12 cellular contexts compared by ENCODE assay signal in the genomic region with DNA sequence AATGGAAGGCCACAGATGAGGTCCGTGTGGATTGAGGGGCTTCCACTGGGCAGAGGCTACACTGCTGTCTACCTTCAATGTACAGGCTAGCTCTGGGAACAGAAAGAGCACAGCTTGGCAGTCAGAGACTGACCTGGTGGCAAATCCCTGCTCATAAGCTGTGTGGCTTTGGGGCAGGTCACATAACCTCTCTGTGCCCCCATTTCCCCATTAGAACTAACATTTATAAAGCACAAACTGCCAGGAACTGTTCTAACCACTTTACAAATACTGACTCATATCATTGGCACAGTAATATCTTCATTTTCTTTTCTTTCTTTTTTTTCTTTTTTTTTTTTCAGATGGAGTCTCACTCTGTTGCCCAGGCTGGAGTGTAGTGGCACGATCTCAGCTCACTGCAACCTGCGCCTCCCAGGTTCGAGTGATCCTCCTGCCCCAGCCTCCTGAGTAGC. TPM values are rescaled to one million over a fixed set of nuclear protein-coding genes. Genes with fewer than 3 reads are reported as not detected.
DNase-seq lines count a peak whose midpoint lies in the region; ATAC-seq and TF ChIP-seq lines count a peak whose summit lies in the region.
"Had no signal": no experiment of that assay in that cellular context is flagged by ENCODE, and none has a peak within 500 bp of the region (broad histone marks: within the 10 kb centered on the region; RNA-seq: fewer than 3 reads in every experiment).

No MANE protein-coding gene starts in this region.

- H3K4me3 Mint-ChIP-seq in activated CD4-positive, alpha-beta T cell treated with anti-CD3 and anti-CD28 coated beads, Interleukin-2, amount 10 ng/mL, durations not matched to agents 24 days and 14 days = no peak overlapping the region

- peak overlapping the region; percentile 95 for H3K27ac ChIP-seq in RWPE1
- H3K27ac ChIP-seq: cardiac muscle cell, upper lobe of right lung had no signal

- POLR2A ChIA-PET in RWPE1 (lab: Yijun Ruan, JAX; ENCODE audit: low non-redundant PET) = interaction anchor here (0.5 to 1.7 kb wide), 2 partner anchors 19 to 53 kb away, joined by 3 to 5 read pairs; no protein-coding TSS in a partner anchor

- peak; percentile 56 for DNase-seq in activated CD4-positive, alpha-beta T cell treated with anti-CD3 and anti-CD28 coated beads, Interleukin-2, amount 10 ng/mL, durations not matched to agents 24 days and 14 days
- no peak for DNase-seq in activated CD4-positive, alpha-beta T cell treated with anti-CD3 and anti-CD28 coated beads, Interleukin-2, amount 50 U/mL, for 4 hours
- DNase-seq in RWPE1 (ENCODE audit: low spot score) (no peak), fibroblast of peridontal ligament (ENCODE audit: extremely low read depth) (peak; percentile 57)
- DNase-seq: activated CD8-positive, alpha-beta memory T cell treated with anti-CD3 and anti-CD28 coated beads, Interleukin-2, amount 50 U/mL, for 4 hours; DMS 273 treated with DMSO at 0.1 percent for 48 hours; occipital lobe; upper lobe of right lung had no signal

- ATAC-seq in esophagus mucosa (no peak), GM19455 (IDR thresholded peaks at IDR 0.05; ENCODE audit: unreplicated experiment) (no peak)
- ATAC-seq: upper lobe of right lung had no signal

- H3K36me3 Mint-ChIP-seq in activated CD4-positive, alpha-beta T cell treated with anti-CD3 and anti-CD28 coated beads, Interleukin-2, amount 10 ng/mL, durations not matched to agents 24 days and 14 days (ENCODE audit: low read depth) = peaks cover 41% of the 10 kb centered on the region

- intact Hi-C loops in activated CD4-positive, alpha-beta T cell treated with anti-CD3 and anti-CD28 coated beads, Interleukin-2, amount 10 ng/mL, durations not matched to agents 24 days and 14 days (cut with micrococcal nuclease) = no loop called here

- peaks cover 53% of the 10 kb centered on the region for H3K4me1 Mint-ChIP-seq in activated CD4-positive, alpha-beta T cell treated with anti-CD3 and anti-CD28 coated beads, Interleukin-2, amount 10 ng/mL, durations not matched to agents 24 days and 14 days

- H3K27me3 Mint-ChIP-seq in activated CD4-positive, alpha-beta T cell treated with anti-CD3 and anti-CD28 coated beads, Interleukin-2, amount 10 ng/mL, durations not matched to agents 24 days and 14 days = peaks cover under 1% of the 10 kb centered on the region

- peak overlapping the region; percentile 62 for H3K27ac Mint-ChIP-seq in activated CD4-positive, alpha-beta T cell treated with anti-CD3 and anti-CD28 coated beads, Interleukin-2, amount 10 ng/mL, durations not matched to agents 24 days and 14 days

- TF ChIP-seq CTCF in RWPE1 (conservative IDR thresholded peaks at IDR 0.05; ENCODE audit: low read depth) = no peak

- CTCF ChIA-PET in RWPE1 (lab: Yijun Ruan, JAX) = interaction anchor here (0.6 kb wide), 1 partner anchor 11 kb away, joined by 3 read pairs; no protein-coding TSS in a partner anchor

- no peaks in the 10 kb centered on the region for H3K9me3 Mint-ChIP-seq in activated CD4-positive, alpha-beta T cell treated with anti-CD3 and anti-CD28 coated beads, Interleukin-2, amount 10 ng/mL, durations not matched to agents 24 days and 14 days

RNA-seq across cellular contexts. Expression of a gene that starts 3.1 kb away (rescaled TPM):
- 32.1 and 32.9 TPM in 2 replicates for total RNA-seq in activated CD4-positive, alpha-beta T cell treated with anti-CD3 and anti-CD28 coated beads, Interleukin-2, amount 10 ng/mL, durations not matched to agents 24 days and 14 days
- total RNA-seq in esophagus mucosa = 28.9 TPM
- total RNA-seq: occipital lobe had no signal

RNA-seq across cellular contexts. Expression of a gene that starts 6.6 kb away (rescaled TPM):
- 62.2 and 62.5 TPM in 2 replicates for total RNA-seq in activated CD4-positive, alpha-beta T cell treated with anti-CD3 and anti-CD28 coated beads, Interleukin-2, amount 10 ng/mL, durations not matched to agents 24 days and 14 days
- 15.3 TPM for total RNA-seq in esophagus mucosa

RNA-seq across cellular contexts. Expression of a gene that starts 8.8 kb away (rescaled TPM):
- 91.0 and 95.7 TPM in 2 replicates for total RNA-seq in activated CD4-positive, alpha-beta T cell treated with anti-CD3 and anti-CD28 coated beads, Interleukin-2, amount 10 ng/mL, durations not matched to agents 24 days and 14 days
- total RNA-seq in esophagus mucosa = 42.3 TPM

RNA-seq across cellular contexts. Expression of a gene that starts 17.4 kb away (rescaled TPM):
- 4.9 and 7.5 TPM in 2 replicates for total RNA-seq in activated CD4-positive, alpha-beta T cell treated with anti-CD3 and anti-CD28 coated beads, Interleukin-2, amount 10 ng/mL, durations not matched to agents 24 days and 14 days
- not detected for total RNA-seq in esophagus mucosa
- total RNA-seq: A673, cardiac muscle cell, occipital lobe had no signal

RNA-seq across cellular contexts. Expression of a gene that starts 21.8 kb away (rescaled TPM):
- total RNA-seq in activated CD4-positive, alpha-beta T cell treated with anti-CD3 and anti-CD28 coated beads, Interleukin-2, amount 10 ng/mL, durations not matched to agents 24 days and 14 days = 20.9 and 21.1 TPM in 2 replicates
- total RNA-seq in esophagus mucosa = 16.9 TPM

Comparison
In these comparisons a context has a peak if more than half of its experiments do, and no peak if none do; other contexts are left out.
1. DNase-seq: peak in activated CD4-positive, alpha-beta T cell treated with anti-CD3 and anti-CD28 coated beads, Interleukin-2, amount 10 ng/mL, durations not matched to agents 24 days and 14 days (single experiment) and fibroblast of peridontal ligament (single experiment); none in activated CD4-positive, alpha-beta T cell treated with anti-CD3 and anti-CD28 coated beads, Interleukin-2, amount 50 U/mL, for 4 hours (0 of 2) and RWPE1 (single experiment).